1 cellular context compared by ENCODE assay signal in the genomic region with DNA sequence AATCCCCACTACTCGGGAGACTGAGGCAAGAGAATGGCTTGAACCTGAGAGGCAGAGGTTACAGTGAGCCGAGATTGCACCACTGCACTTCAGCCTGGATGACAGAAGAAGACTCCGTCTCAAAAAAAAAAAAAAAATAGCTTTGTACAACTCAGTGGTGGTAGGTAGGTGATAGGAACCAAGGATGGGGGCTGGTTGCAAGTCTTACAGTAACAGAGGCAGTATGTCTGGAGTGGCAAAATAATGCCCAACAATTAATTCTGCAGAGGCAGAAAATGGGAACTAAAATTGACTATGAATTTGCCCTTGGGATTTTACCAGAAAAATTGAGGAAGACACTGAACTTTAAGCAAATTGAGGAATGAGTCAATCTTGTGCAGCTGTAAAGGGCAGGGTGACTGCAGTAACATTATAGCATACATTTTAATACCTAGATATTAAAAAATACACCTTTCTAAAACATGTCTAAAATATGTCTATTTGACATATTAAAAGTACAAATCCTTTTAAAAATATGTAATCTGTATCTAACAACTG.
TF ChIP-seq lines count a peak whose summit lies in the region.

No MANE protein-coding gene starts in this region.

TF ChIP-seq in SK-N-SH, 30 proteins besides CTCF, POLR2A, EP300 and RAD21 (continued from another document):
- TF ChIP-seq ZBTB33 (IDR thresholded peaks at IDR 0.05; ENCODE audit: borderline replicate concordance, low read depth), result no peak
- TF ChIP-seq MEF2A (IDR thresholded peaks at IDR 0.05; ENCODE audit: borderline replicate concordance, low read depth), result no peak
- TF ChIP-seq, protein P1, sequence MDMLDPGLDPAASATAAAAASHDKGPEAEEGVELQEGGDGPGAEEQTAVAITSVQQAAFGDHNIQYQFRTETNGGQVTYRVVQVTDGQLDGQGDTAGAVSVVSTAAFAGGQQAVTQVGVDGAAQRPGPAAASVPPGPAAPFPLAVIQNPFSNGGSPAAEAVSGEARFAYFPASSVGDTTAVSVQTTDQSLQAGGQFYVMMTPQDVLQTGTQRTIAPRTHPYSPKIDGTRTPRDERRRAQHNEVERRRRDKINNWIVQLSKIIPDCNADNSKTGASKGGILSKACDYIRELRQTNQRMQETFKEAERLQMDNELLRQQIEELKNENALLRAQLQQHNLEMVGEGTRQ (IDR thresholded peaks at IDR 0.05; ENCODE audit: borderline replicate concordance, low read depth, low read length), result no peak
- no peak for TF ChIP-seq NRF1 (IDR thresholded peaks at IDR 0.05; ENCODE audit: low read depth, low read length)
- no peak for TF ChIP-seq JUND (IDR thresholded peaks at IDR 0.05)
- TF ChIP-seq RCOR1 (IDR thresholded peaks at IDR 0.05; ENCODE audit: low read length), result no peak
- TF ChIP-seq REST (IDR thresholded peaks at IDR 0.05; ENCODE audit: low read depth, low read length), result no peak
- TF ChIP-seq CHD2 (IDR thresholded peaks at IDR 0.05; ENCODE audit: low read length, partially characterized antibody), result no peak
